8 cellular contexts compared by ENCODE assay signal in genomic region chr11:68798221-68798813, GRCh38. TPM values are rescaled to one million over a fixed set of nuclear protein-coding genes. Genes with fewer than 3 reads are reported as not detected.
DNase-seq lines count a peak whose midpoint lies in the region; ATAC-seq and TF ChIP-seq lines count a peak whose summit lies in the region.

No MANE protein-coding gene starts in this region.

- TF ChIP-seq CTCF in hepatocyte (IDR thresholded peaks at IDR 0.05; ENCODE audit: poor library complexity), result peak; percentile 46

- no peaks in the 10 kb centered on the region for H4K20me1 ChIP-seq in hepatocyte (ENCODE audit: insufficient read depth, poor library complexity, severe bottlenecking)

- H3K9me2 ChIP-seq in hepatocyte (replicated peaks; ENCODE audit: insufficient read depth), result no peaks in the 10 kb centered on the region

- no peaks in the 10 kb centered on the region for H3K4me1 ChIP-seq in hepatocyte (ENCODE audit: insufficient read depth)

- no peak overlapping the region for H3K4me3 ChIP-seq in hepatocyte

- H3K36me3 ChIP-seq in hepatocyte (replicated peaks; ENCODE audit: insufficient read depth, low read depth), result no peaks in the 10 kb centered on the region

- no peak overlapping the region for H2AFZ ChIP-seq in hepatocyte

- H3K27ac ChIP-seq in hepatocyte, result no peak overlapping the region

- H3K79me2 ChIP-seq in hepatocyte, result no peaks in the 10 kb centered on the region

- DNase-seq in Daoy (ENCODE audit: low read depth) (peak; percentile 25), NCI-H1694 (lab: John Stamatoyannopoulos, UW) (peak; percentile 1), hepatocyte (ENCODE audit: low spot score) (no peak), NCI-H2171 (lab: John Stamatoyannopoulos, UW) (no peak)
- peak; percentile 12 for DNase-seq in activated T-helper 1 cell treated with anti-CD3 and anti-CD28 coated beads, Interleukin-2, amount 50 U/mL, for 16 hours (ENCODE audit: low read depth in 1 of 2, low spot score in 1 of 2)
- peak; percentile 5 to 32 (median 7) for DNase-seq in stimulated activated CD4-positive, alpha-beta T cell treated with anti-CD3 and anti-CD28 coated beads, TNF-alpha, amount 100 ng/mL, for 24 hours (ENCODE audit: low read depth in 3 of 3)

- H3K27me3 ChIP-seq in hepatocyte, result no peaks in the 10 kb centered on the region

- H3K4me2 ChIP-seq in hepatocyte, result no peak overlapping the region

- ATAC-seq in HG03039 (IDR thresholded peaks at IDR 0.05; ENCODE audit: unreplicated experiment), result no peak
- ATAC-seq in HG02970 (IDR thresholded peaks at IDR 0.05; ENCODE audit: low FRiP score, unreplicated experiment), result no peak

- H3K9me3 ChIP-seq in hepatocyte (ENCODE audit: low read depth), result no peaks in the 10 kb centered on the region

- WGBS in hepatocyte (ENCODE audit: low lambda C conversion rate, missing lambda C conversion rate), result 62% methylated on average over 19 of the region's 23 CpGs

RNA-seq across cellular contexts. Expression of gene CPT1A, which starts 43.4 kb away (rescaled TPM):
- total RNA-seq in Daoy (2014; rRNA removed; shearing (Covaris generic)), result 12.4 and 16.5 TPM in 2 replicates
- total RNA-seq in hepatocyte, result 16.2 and 24.8 TPM in 2 replicates
- 4.4 and 8.3 TPM in 2 replicates for polyA plus RNA-seq in hepatocyte

RNA-seq across cellular contexts. Expression of gene TESMIN, which starts 47.0 kb away (rescaled TPM):
- total RNA-seq in Daoy (2014; rRNA removed; shearing (Covaris generic)), result 1.2 TPM in 1 of 2 replicates, not detected in the other
- total RNA-seq in hepatocyte, result 1.5 and 1.8 TPM in 2 replicates
- polyA plus RNA-seq in hepatocyte, result 6.4 and 6.7 TPM in 2 replicates

Comparison
In these comparisons a context has a peak if more than half of its experiments do, and no peak if none do; other contexts are left out.
1. DNase-seq: peak in Daoy (single experiment), NCI-H1694 (single experiment), activated T-helper 1 cell treated with anti-CD3 and anti-CD28 coated beads, Interleukin-2, amount 50 U/mL, for 16 hours (2 of 2) and stimulated activated CD4-positive, alpha-beta T cell treated with anti-CD3 and anti-CD28 coated beads, TNF-alpha, amount 100 ng/mL, for 24 hours (3 of 3); none in hepatocyte (single experiment) and NCI-H2171 (single experiment).